23 cellular contexts compared by ENCODE assay signal in the genomic region with DNA sequence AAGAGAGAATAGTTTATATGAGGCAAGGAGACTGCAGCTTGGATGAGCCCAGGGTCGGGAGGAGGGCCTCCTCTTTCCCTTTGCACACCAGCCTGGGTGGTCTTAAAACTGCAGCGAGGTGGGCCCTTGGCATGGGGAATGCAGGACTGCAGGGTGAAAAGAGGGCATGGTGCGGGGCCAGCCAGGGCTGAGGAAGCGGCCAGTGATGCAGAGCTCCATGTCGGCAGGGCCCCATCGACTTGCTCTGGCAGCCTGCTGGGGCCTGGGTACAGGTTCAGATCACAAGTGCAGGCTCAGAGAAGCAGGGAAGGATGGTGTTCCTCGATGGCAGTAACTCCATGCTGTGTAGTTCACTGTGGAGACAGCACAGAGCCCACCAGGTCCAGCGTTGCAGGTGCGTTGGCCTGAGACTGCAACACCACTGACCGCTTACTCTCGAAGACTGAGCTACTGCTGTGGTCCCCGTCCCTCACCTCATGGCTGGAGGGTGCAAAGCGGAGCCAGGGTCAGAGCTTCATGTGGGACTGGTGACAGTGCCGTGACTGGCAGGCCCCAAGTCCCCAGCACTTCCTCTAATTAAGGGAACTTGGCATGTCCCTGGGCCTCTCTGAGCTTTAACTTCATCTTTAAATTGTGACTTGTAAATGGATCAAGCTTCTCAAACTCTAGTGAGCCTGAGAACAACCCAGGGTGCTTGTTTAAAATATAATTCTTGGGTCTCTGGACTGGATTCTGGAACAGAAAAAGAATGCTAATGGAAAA.
DNase-seq lines count a peak whose midpoint lies in the region; ATAC-seq and TF ChIP-seq lines count a peak whose summit lies in the region.
"Had no signal": no experiment of that assay in that cellular context is flagged by ENCODE, and none has a peak within 500 bp of the region (broad histone marks: within the 10 kb centered on the region; RNA-seq: fewer than 3 reads in every experiment).

No MANE protein-coding gene starts in this region.

- ATAC-seq in GM19452 (IDR thresholded peaks at IDR 0.05; ENCODE audit: unreplicated experiment) (no peak), GM19395 (IDR thresholded peaks at IDR 0.05; ENCODE audit: unreplicated experiment) (no peak)
- ATAC-seq: left cardiac atrium; stimulated activated naive B cell treated with anti-CD40 and anti-IgM and Interleukin-4, amounts not matched to agents 10 μg/mL and 1 μg/mL and 100 μg/mL, for 72 hours had no signal

- no peaks in the 10 kb centered on the region for H3K4me1 Mint-ChIP-seq in activated CD4-positive, alpha-beta memory T cell treated with anti-CD3 and anti-CD28 coated beads, Interleukin-2, amount 10 ng/mL, durations not matched to agents 7 days and 5 days
- H3K4me1 Mint-ChIP-seq in activated CD4-positive, alpha-beta memory T cell treated with anti-CD3 and anti-CD28 coated beads for 36 hours (ENCODE audit: low read depth): no peaks in the 10 kb centered on the region
- H3K4me1 Mint-ChIP-seq: activated CD4-positive, alpha-beta T cell treated with anti-CD3 and anti-CD28 coated beads, Interleukin-2, amount 10 ng/mL, durations not matched to agents 7 days and 5 days; stimulated activated naive B cell treated with anti-CD40 and anti-IgM and Interleukin-4, amounts not matched to agents 10 μg/mL and 1 μg/mL and 100 μg/mL, for 72 hours had no signal

- no peak for TF ChIP-seq POLR2A in Peyer's patch (IDR thresholded peaks at IDR 0.05)
- TF ChIP-seq POLR2A in suprapubic skin (IDR thresholded peaks at IDR 0.05): no peak

- 81% methylated on average over 11 of the region's 14 CpGs for WGBS in suprapubic skin

- H3K9me3 Mint-ChIP-seq in activated CD4-positive, alpha-beta memory T cell treated with anti-CD3 and anti-CD28 coated beads, Interleukin-2, amount 10 ng/mL, durations not matched to agents 7 days and 5 days: no peaks in the 10 kb centered on the region
- peaks cover 2% of the 10 kb centered on the region for H3K9me3 Mint-ChIP-seq in activated CD4-positive, alpha-beta memory T cell treated with anti-CD3 and anti-CD28 coated beads for 36 hours
- H3K9me3 Mint-ChIP-seq: activated CD4-positive, alpha-beta T cell treated with anti-CD3 and anti-CD28 coated beads, Interleukin-2, amount 10 ng/mL, durations not matched to agents 7 days and 5 days; stimulated activated naive B cell treated with anti-CD40 and anti-IgM and Interleukin-4, amounts not matched to agents 10 μg/mL and 1 μg/mL and 100 μg/mL, for 72 hours; T-helper 1 cell treated with Interleukin-12 subunit alpha and Interleukin-12 subunit beta and Interleukin-4 antibody, amounts not matched to agents 30 μg/mL and 1 μg/mL, for 36 hours had no signal

- POLR2A ChIA-PET in activated CD4-positive, alpha-beta memory T cell treated with anti-CD3 and anti-CD28 coated beads, Interleukin-2, amount 10 ng/mL, durations not matched to agents 7 days and 5 days (lab: Charles Lee): no interaction called here
- POLR2A ChIA-PET in activated CD4-positive, alpha-beta memory T cell treated with anti-CD3 and anti-CD28 coated beads for 36 hours (lab: Charles Lee): no interaction called here
- POLR2A ChIA-PET in OCI-LY7 (lab: Charles Lee): no interaction called here

- no peaks in the 10 kb centered on the region for H4K20me1 ChIP-seq in OCI-LY7 (ENCODE audit: insufficient read depth, low read length)

- no peaks in the 10 kb centered on the region for H3K79me2 ChIP-seq in OCI-LY7 (ENCODE audit: insufficient read depth, low read depth, low read length)

- H3K9me3 ChIP-seq in Peyer's patch (no peaks in the 10 kb centered on the region), suprapubic skin (no peaks in the 10 kb centered on the region), OCI-LY7 (ENCODE audit: low read length) (0 out of 2 replicates have a peak, but pooled peaks cover 4% of the 10 kb centered on the region)
- H3K9me3 ChIP-seq: BE2C had no signal

- TF ChIP-seq CTCF in Peyer's patch (IDR thresholded peaks at IDR 0.05) (no peak), suprapubic skin (IDR thresholded peaks at IDR 0.05) (no peak), OCI-LY7 (conservative IDR thresholded peaks at IDR 0.05; ENCODE audit: low read length) (no peak)

- H3K4me3 ChIP-seq in Peyer's patch: no peak overlapping the region
- no peak overlapping the region for H3K4me3 ChIP-seq in suprapubic skin
- H3K4me3 ChIP-seq in OCI-LY7 (ENCODE audit: low read depth, low read length, poor library complexity, severe bottlenecking): no peak overlapping the region
- H3K4me3 ChIP-seq: SJCRH30, tibial artery had no signal

- CTCF ChIA-PET in activated CD4-positive, alpha-beta memory T cell treated with anti-CD3 and anti-CD28 coated beads, Interleukin-2, amount 10 ng/mL, durations not matched to agents 7 days and 5 days (lab: Charles Lee): no interaction called here
- CTCF ChIA-PET in activated CD4-positive, alpha-beta memory T cell treated with anti-CD3 and anti-CD28 coated beads for 36 hours (lab: Charles Lee): no interaction called here
- CTCF ChIA-PET in OCI-LY7 (lab: Charles Lee; ENCODE audit: unreplicated experiment): interaction anchor here (0.6 kb wide), 1 partner anchor 1549 kb away, joined by 4 read pairs; no protein-coding TSS in a partner anchor

- intact Hi-C loops in activated CD4-positive, alpha-beta memory T cell treated with anti-CD3 and anti-CD28 coated beads for 36 hours (cut with micrococcal nuclease): no loop called here
- intact Hi-C loops in OCI-LY7 (cut with micrococcal nuclease; ENCODE audit: unreplicated experiment): no loop called here

- no peaks in the 10 kb centered on the region for H3K36me3 Mint-ChIP-seq in activated CD4-positive, alpha-beta memory T cell treated with anti-CD3 and anti-CD28 coated beads, Interleukin-2, amount 10 ng/mL, durations not matched to agents 7 days and 5 days (ENCODE audit: low read depth)
- no peaks in the 10 kb centered on the region for H3K36me3 Mint-ChIP-seq in activated CD4-positive, alpha-beta memory T cell treated with anti-CD3 and anti-CD28 coated beads for 36 hours
- H3K36me3 Mint-ChIP-seq: mesothelial cell of epicardium; stimulated activated naive B cell treated with anti-CD40 and anti-IgM and Interleukin-4, amounts not matched to agents 10 μg/mL and 1 μg/mL and 100 μg/mL, for 72 hours had no signal

- no peak overlapping the region for H3K27ac Mint-ChIP-seq in activated CD4-positive, alpha-beta memory T cell treated with anti-CD3 and anti-CD28 coated beads, Interleukin-2, amount 10 ng/mL, durations not matched to agents 7 days and 5 days
- no peak overlapping the region for H3K27ac Mint-ChIP-seq in activated CD4-positive, alpha-beta memory T cell treated with anti-CD3 and anti-CD28 coated beads for 36 hours
- H3K27ac Mint-ChIP-seq: activated CD4-positive, alpha-beta T cell treated with anti-CD3 and anti-CD28 coated beads, Interleukin-2, amount 10 ng/mL, durations not matched to agents 7 days and 5 days; mesothelial cell of epicardium; progenitor cell of endocrine pancreas; stimulated activated naive B cell treated with anti-CD40 and anti-IgM and Interleukin-4, amounts not matched to agents 10 μg/mL and 1 μg/mL and 100 μg/mL, for 72 hours; T-helper 1 cell treated with Interleukin-12 subunit alpha and Interleukin-12 subunit beta and Interleukin-4 antibody, amounts not matched to agents 30 μg/mL and 1 μg/mL, for 36 hours had no signal

- H3K36me3 ChIP-seq in Peyer's patch: no peaks in the 10 kb centered on the region
- H3K36me3 ChIP-seq in suprapubic skin: no peaks in the 10 kb centered on the region
- no peaks in the 10 kb centered on the region for H3K36me3 ChIP-seq in OCI-LY7 (ENCODE audit: insufficient read depth, low read length)
- H3K36me3 ChIP-seq: BE2C, SJCRH30, tibial artery had no signal

- no peaks in the 10 kb centered on the region for H3K9me2 ChIP-seq in OCI-LY7 (ENCODE audit: insufficient read depth, low read length)

- no peak overlapping the region for H3K4me2 ChIP-seq in OCI-LY7 (ENCODE audit: low read length)

- peak; percentile 12 for DNase-seq in activated CD4-positive, alpha-beta memory T cell treated with anti-CD3 and anti-CD28 coated beads, Interleukin-2, amount 10 ng/mL, durations not matched to agents 7 days and 5 days
- DNase-seq in activated CD4-positive, alpha-beta memory T cell treated with anti-CD3 and anti-CD28 coated beads for 36 hours: no peak
- DNase-seq in Peyer's patch (peak in 2 of 3 donors; percentile 24 to 28), medulla oblongata (ENCODE audit: extremely low spot score) (peak; percentile 18), suprapubic skin (ENCODE audit: low spot score in 2 of 2) (peak; percentile 29 to 61), OCI-LY7 (ENCODE audit: low spot score) (no peak)
- DNase-seq: activated CD4-positive, alpha-beta T cell treated with anti-CD3 and anti-CD28 coated beads, Interleukin-2, amount 10 ng/mL, durations not matched to agents 7 days and 5 days; activated naive CD4-positive, alpha-beta T cell; amygdala; left cardiac atrium; NCI-H1417; NCI-H510A; NK-92 treated with Interleukin-12 subunit alpha and Interleukin-12 subunit beta, amount 100 ng/mL, for 24 hours; SJCRH30; stimulated activated CD4-positive, alpha-beta T cell treated with anti-CD3 and anti-CD28 coated beads, Interleukin-1b, Interleukin-23, amount 100 ng/mL, for 48 hours; stimulated activated naive B cell treated with anti-CD40 and anti-IgM and Interleukin-4, amounts not matched to agents 10 μg/mL and 1 μg/mL and 100 μg/mL, for 72 hours had no signal

- no peak overlapping the region for H3K27ac ChIP-seq in Peyer's patch
- H3K27ac ChIP-seq in suprapubic skin: no peak overlapping the region
- H3K27ac ChIP-seq in OCI-LY7 (ENCODE audit: low read depth, low read length, poor library complexity, severe bottlenecking): no peak overlapping the region
- H3K27ac ChIP-seq: SJCRH30 had no signal

- H3K27me3 ChIP-seq in Peyer's patch (no peaks in the 10 kb centered on the region), suprapubic skin (no peaks in the 10 kb centered on the region)
- H3K27me3 ChIP-seq: BE2C, SJCRH30, tibial artery had no signal

- no peak overlapping the region for H2AFZ ChIP-seq in OCI-LY7 (ENCODE audit: low read length)

- H3K4me1 ChIP-seq in Peyer's patch: no peaks in the 10 kb centered on the region
- no peaks in the 10 kb centered on the region for H3K4me1 ChIP-seq in suprapubic skin
- no peaks in the 10 kb centered on the region for H3K4me1 ChIP-seq in OCI-LY7 (ENCODE audit: insufficient read depth, low read length, poor library complexity, severe bottlenecking)
- H3K4me1 ChIP-seq: BE2C, SJCRH30 had no signal

- H3K4me3 Mint-ChIP-seq in activated CD4-positive, alpha-beta memory T cell treated with anti-CD3 and anti-CD28 coated beads, Interleukin-2, amount 10 ng/mL, durations not matched to agents 7 days and 5 days: no peak overlapping the region
- no peak overlapping the region for H3K4me3 Mint-ChIP-seq in activated CD4-positive, alpha-beta memory T cell treated with anti-CD3 and anti-CD28 coated beads for 36 hours
- H3K4me3 Mint-ChIP-seq: activated CD4-positive, alpha-beta T cell treated with anti-CD3 and anti-CD28 coated beads, Interleukin-2, amount 10 ng/mL, durations not matched to agents 7 days and 5 days; mesothelial cell of epicardium; stimulated activated naive B cell treated with anti-CD40 and anti-IgM and Interleukin-4, amounts not matched to agents 10 μg/mL and 1 μg/mL and 100 μg/mL, for 72 hours; T-helper 1 cell treated with Interleukin-12 subunit alpha and Interleukin-12 subunit beta and Interleukin-4 antibody, amounts not matched to agents 30 μg/mL and 1 μg/mL, for 36 hours had no signal

- TF ChIP-seq EP300 in suprapubic skin (IDR thresholded peaks at IDR 0.05): no peak

- no TSS peak for BruUV-seq in OCI-LY7 (replicated peaks; lab: Mats Ljungman, UMichigan)

- no peaks in the 10 kb centered on the region for H3K27me3 Mint-ChIP-seq in activated CD4-positive, alpha-beta memory T cell treated with anti-CD3 and anti-CD28 coated beads, Interleukin-2, amount 10 ng/mL, durations not matched to agents 7 days and 5 days
- H3K27me3 Mint-ChIP-seq in activated CD4-positive, alpha-beta memory T cell treated with anti-CD3 and anti-CD28 coated beads for 36 hours: peaks cover 9% of the 10 kb centered on the region

Comparison
In these comparisons a context has a peak if more than half of its experiments do, and no peak if none do; other contexts are left out.
1. DNase-seq: peak in activated CD4-positive, alpha-beta memory T cell treated with anti-CD3 and anti-CD28 coated beads, Interleukin-2, amount 10 ng/mL, durations not matched to agents 7 days and 5 days (single experiment), Peyer's patch (2 of 3), medulla oblongata (single experiment) and suprapubic skin (2 of 2); none in activated CD4-positive, alpha-beta memory T cell treated with anti-CD3 and anti-CD28 coated beads for 36 hours (single experiment) and OCI-LY7 (single experiment).